Comparison of ENCODE assay signal across 1 cellular context in genomic region chr11:126211236-126212088, GRCh38.
A peak's percentile ranks its signal among the peaks of the same experiment; 100 is the strongest.
TF ChIP-seq lines count a peak whose summit lies in the region.

FAM118B (plus strand) TSS chr11:126211782; CDS start chr11:126235002, 23,220 bp downstream.
RPUSD4 (minus strand) TSS chr11:126211650; CDS start chr11:126211638, 12 bp downstream.

TF ChIP-seq in GM12878, 131 proteins besides CTCF, POLR2A, EP300 and RAD21 (continued from another document and continues in another):
- no peak for TF ChIP-seq CUX1 (IDR thresholded peaks at IDR 0.05; ENCODE audit: insufficient replicate concordance, low read depth, low read length)
- TF ChIP-seq STAT3 (IDR thresholded peaks at IDR 0.05; ENCODE audit: low read depth, low read length), result no peak
- peak; percentile 64; the same call in 1 of the 2 replicates for TF ChIP-seq CBFB (IDR thresholded peaks at IDR 0.05; ENCODE audit: low read depth)
- no peak for TF ChIP-seq NR2C1 (IDR thresholded peaks at IDR 0.05)
- TF ChIP-seq MYB (IDR thresholded peaks at IDR 0.05; ENCODE audit: borderline replicate concordance, low read depth, low read length), result 0 out of 2 replicates have a peak, but pooled peaks have one; percentile 19
- TF ChIP-seq RB1 (IDR thresholded peaks at IDR 0.05; ENCODE audit: borderline replicate concordance), result no peak
- no peak for TF ChIP-seq SMAD1 (IDR thresholded peaks at IDR 0.05; ENCODE audit: low read depth, partially characterized antibody)
- no peak for TF ChIP-seq ZBTB33 (IDR thresholded peaks at IDR 0.05)
- no peak for TF ChIP-seq MLLT1 (IDR thresholded peaks at IDR 0.05)
- TF ChIP-seq ELK1 (IDR thresholded peaks at IDR 0.05; ENCODE audit: low read depth, low read length), result 0 out of 2 replicates have a peak, but pooled peaks have one; percentile 20
- no peak for TF ChIP-seq BRCA1 (IDR thresholded peaks at IDR 0.05; ENCODE audit: low read depth, low read length)
- peak; percentile 96 for TF ChIP-seq SIN3A (IDR thresholded peaks at IDR 0.05; ENCODE audit: low read depth, low read length)
- TF ChIP-seq ZNF622 (IDR thresholded peaks at IDR 0.05), result no peak
- TF ChIP-seq TCF12 (IDR thresholded peaks at IDR 0.05; ENCODE audit: low read depth, low read length), result 0 out of 2 replicates have a peak, but pooled peaks have one; percentile 58
- TF ChIP-seq FOXM1 (IDR thresholded peaks at IDR 0.05; ENCODE audit: low read depth, low read length), result no peak
- TF ChIP-seq ZBTB40 (IDR thresholded peaks at IDR 0.05; ENCODE audit: borderline replicate concordance), result no peak
- no peak for TF ChIP-seq NR2C2 (IDR thresholded peaks at IDR 0.05; ENCODE audit: borderline replicate concordance, control insufficient read depth, insufficient read length, low read depth)
- peak; percentile 16; the same call in 1 of the 2 replicates for TF ChIP-seq ZNF207 (IDR thresholded peaks at IDR 0.05; ENCODE audit: borderline replicate concordance)
- TF ChIP-seq SP1 (IDR thresholded peaks at IDR 0.05; ENCODE audit: low read depth, low read length), result peak; percentile 76
- no peak for TF ChIP-seq MEF2A (IDR thresholded peaks at IDR 0.05; ENCODE audit: insufficient read depth, low read depth, low read length)
- no peak for TF ChIP-seq ETV6 (conservative IDR thresholded peaks at IDR 0.05 in 1 of 2, IDR thresholded peaks at IDR 0.05 in 1 of 2; ENCODE audit: borderline replicate concordance in 1 of 2, low read depth in 1 of 2)
- TF ChIP-seq PBX3 (IDR thresholded peaks at IDR 0.05; ENCODE audit: insufficient replicate concordance, low read depth, low read length), result no peak
- peak; percentile 8 for TF ChIP-seq SIX5 (IDR thresholded peaks at IDR 0.05; ENCODE audit: low read depth, low read length, severe bottlenecking)
- TF ChIP-seq E4F1 (IDR thresholded peaks at IDR 0.05; ENCODE audit: borderline replicate concordance, partially characterized antibody), result no peak
- peak; percentile 24 for TF ChIP-seq CREM (IDR thresholded peaks at IDR 0.05; ENCODE audit: low read depth)
- TF ChIP-seq RUNX3 (IDR thresholded peaks at IDR 0.05; ENCODE audit: low read length), result no peak
- no peak for TF ChIP-seq TCF7 (IDR thresholded peaks at IDR 0.05; ENCODE audit: borderline replicate concordance)
- no peak for TF ChIP-seq HDGF (IDR thresholded peaks at IDR 0.05)
- TF ChIP-seq YBX1 (IDR thresholded peaks at IDR 0.05), result no peak
- peak; percentile 38 to 77 for TF ChIP-seq EGR1 (IDR thresholded peaks at IDR 0.05; ENCODE audit: borderline replicate concordance in 1 of 2, low read depth in 2 of 2, low read length in 2 of 2)
- TF ChIP-seq TARDBP (IDR thresholded peaks at IDR 0.05; ENCODE audit: borderline replicate concordance), result no peak
- TF ChIP-seq FOS (IDR thresholded peaks at IDR 0.05; ENCODE audit: borderline replicate concordance, extremely low read depth, insufficient read length), result peak; percentile 88
- 0 out of 2 replicates have a peak, but pooled peaks have one; percentile 72 for TF ChIP-seq POLR2AphosphoS2 (IDR thresholded peaks at IDR 0.05; ENCODE audit: low read depth, low read length)
- TF ChIP-seq PAX8 (IDR thresholded peaks at IDR 0.05), result no peak
- no peak for TF ChIP-seq IRF5 (IDR thresholded peaks at IDR 0.05; ENCODE audit: borderline replicate concordance)
- no peak for TF ChIP-seq SMC3 (IDR thresholded peaks at IDR 0.05; ENCODE audit: borderline replicate concordance, low read length)
- TF ChIP-seq IRF3 (IDR thresholded peaks at IDR 0.05), result peak; percentile 80; the same call in 1 of the 2 replicates
- TF ChIP-seq BCL11A (IDR thresholded peaks at IDR 0.05; ENCODE audit: low read depth, low read length), result 0 out of 2 replicates have a peak, but pooled peaks have one; percentile 1
- TF ChIP-seq TBL1XR1 (IDR thresholded peaks at IDR 0.05; ENCODE audit: low read depth, low read length), result 0 out of 2 replicates have a peak, but pooled peaks have one; percentile 63
